Comparison of ENCODE assay signal across 21 cellular contexts in the genomic region with DNA sequence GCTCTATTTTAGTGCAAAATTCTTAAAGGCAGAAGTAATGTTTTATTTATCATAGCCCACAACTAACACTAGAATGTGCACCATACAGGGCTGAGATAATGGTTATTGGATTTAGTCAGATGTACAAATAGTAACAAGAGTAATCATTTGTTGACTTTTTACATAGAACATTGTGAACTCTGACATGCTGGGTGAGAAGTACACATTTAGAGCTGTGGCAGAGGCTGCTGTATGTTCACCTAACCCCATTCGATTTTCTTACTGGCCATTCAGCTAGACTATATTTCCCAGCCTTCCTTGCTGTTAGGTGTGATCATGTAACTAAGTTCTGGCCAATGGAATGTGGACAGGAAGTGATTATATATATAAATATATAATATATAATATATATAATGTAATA.
DNase-seq lines count a peak whose midpoint lies in the region; ATAC-seq, FAIRE-seq and TF ChIP-seq lines count a peak whose summit lies in the region.
"Had no signal": no experiment of that assay in that cellular context is flagged by ENCODE, and none has a peak within 500 bp of the region (broad histone marks: within the 10 kb centered on the region; RNA-seq: fewer than 3 reads in every experiment).

No MANE protein-coding gene starts in this region.

- FAIRE-seq in HepG2 (lab: Jason Lieb, UNC) (no peak), GM12891 (lab: Jason Lieb, UNC) (peak; percentile 28)
- FAIRE-seq: GM12878, GM19239, H1 had no signal

- DNase-seq in HepG2 (ENCODE audit: low spot score) (no peak), right lobe of liver (no peak), GM12891 (ENCODE audit: insufficient read length, low spot score) (no peak), NCI-H69 (lab: John Stamatoyannopoulos, UW) (peak; percentile 7), ascending aorta (ENCODE audit: low spot score in 2 of 2) (no peak), NOMO-1 treated with dmso at 0.1 percent for 144 hours (lab: John Stamatoyannopoulos, UW; ENCODE audit: unreplicated experiment) (no peak)
- DNase-seq in activated T-cell treated with anti-CD3 and anti-CD28 coated beads, Interleukin-2, amount 50 U/mL, for 1 hour = no peak
- DNase-seq: 8988T; C1 segment of cervical spinal cord; Calu3; CD4-positive, alpha-beta memory T cell; COR-L47; DMS79; EL; GDM1; GM23248; H7; HCEC 1CT had no signal

- intact Hi-C loops in HepG2 (cut with micrococcal nuclease; ENCODE audit: unreplicated experiment) (no loop called here), right lobe of liver (cut with DNase I) (no loop called here), ascending aorta (cut with DNase I) (no loop called here)

- H3K9ac ChIP-seq in HepG2 (ENCODE audit: insufficient read depth, low read depth, low read length) = no peak overlapping the region
- H3K9ac ChIP-seq: GM23248 had no signal

- TF ChIP-seq EP300 in HepG2 (IDR thresholded peaks at IDR 0.05; ENCODE audit: low read depth in 2 of 2, low read length in 2 of 2) = no peak
- TF ChIP-seq EP300 in HepG2 (CRISPR knock-in tag; IDR thresholded peaks at IDR 0.05; ENCODE audit: borderline replicate concordance) = no peak

- H3K36me3 ChIP-seq in HepG2 (replicated peaks in 1 of 2; ENCODE audit: control insufficient read depth in 1 of 2, insufficient read depth in 2 of 2, low read length in 2 of 2) = no peaks in the 10 kb centered on the region
- H3K36me3 ChIP-seq in right lobe of liver = no peaks in the 10 kb centered on the region
- no peaks in the 10 kb centered on the region for H3K36me3 ChIP-seq in ascending aorta

- ATAC-seq in HepG2 (peak; percentile 84), right lobe of liver (no peak)
- ATAC-seq: GM12878 had no signal

- 0 out of 5 replicates have a peak, but pooled peaks cover 0 to 4% of the 10 kb centered on the region in 2 experiments for H3K27me3 ChIP-seq in HepG2 (ENCODE audit: control insufficient read depth in 1 of 2, insufficient read depth in 2 of 2, low read length in 2 of 2)
- H3K27me3 ChIP-seq in right lobe of liver = no peaks in the 10 kb centered on the region
- no peaks in the 10 kb centered on the region for H3K27me3 ChIP-seq in ascending aorta

- H3K27ac ChIP-seq in HepG2 (ENCODE audit: extremely low read length, insufficient read depth, low read length) = no peak overlapping the region
- no peak overlapping the region for H3K27ac ChIP-seq in right lobe of liver
- no peak overlapping the region for H3K27ac ChIP-seq in ascending aorta
- H3K27ac ChIP-seq: GM23248 had no signal

- no peak for TF ChIP-seq RAD21 in HepG2 (CRISPR knock-in tag; IDR thresholded peaks at IDR 0.05)

- H2AFZ ChIP-seq in HepG2 (ENCODE audit: low read length) = no peak overlapping the region
- H2AFZ ChIP-seq: GM23248 had no signal

- POLR2A ChIA-PET in HepG2 (lab: Yijun Ruan, JAX) = no interaction called here

- H3K4me1 ChIP-seq in HepG2 (ENCODE audit: insufficient read depth, low read length) (no peaks in the 10 kb centered on the region), right lobe of liver (no peaks in the 10 kb centered on the region), ascending aorta (no peaks in the 10 kb centered on the region)

- TF ChIP-seq POLR2A in HepG2 (IDR thresholded peaks at IDR 0.05; ENCODE audit: insufficient read depth in 1 of 2, low read depth in 2 of 2, low read length in 2 of 2) (no peak), right lobe of liver (IDR thresholded peaks at IDR 0.05) (no peak), GM12891 (IDR thresholded peaks at IDR 0.05; ENCODE audit: low read depth, low read length) (no peak)

- H3K9me3 ChIP-seq in HepG2 (ENCODE audit: low read length) (no peaks in the 10 kb centered on the region), right lobe of liver (no peaks in the 10 kb centered on the region), ascending aorta (no peaks in the 10 kb centered on the region)

- 0% methylated on average over 1 of the region's 1 CpG for WGBS in HepG2 (ENCODE audit: low lambda C conversion rate)
- 40% methylated on average over 1 of the region's 1 CpG for WGBS in right lobe of liver (ENCODE audit: insufficient coverage, low coverage, low lambda C conversion rate, missing lambda C conversion rate)

- H4K20me1 ChIP-seq in HepG2 (ENCODE audit: insufficient read depth, low read length) = no peaks in the 10 kb centered on the region

- CTCF ChIA-PET in HepG2 (lab: Yijun Ruan, JAX; ENCODE audit: low intra/inter-chr PET ratio, low total read pairs) = no interaction called here

- TF ChIP-seq CTCF in HepG2 (CRISPR knock-in tag; IDR thresholded peaks at IDR 0.05) (no peak), right lobe of liver (IDR thresholded peaks at IDR 0.05) (no peak), ascending aorta (IDR thresholded peaks at IDR 0.05) (no peak)

- H3K4me2 ChIP-seq in HepG2 (ENCODE audit: low read depth, low read length) = no peak overlapping the region

- BruUV-seq in HepG2 (replicated peaks; lab: Mats Ljungman, UMichigan) = no TSS peak

- no peaks in the 10 kb centered on the region for H3K79me2 ChIP-seq in HepG2 (ENCODE audit: insufficient read depth, low read length)

- in situ Hi-C loops in HepG2 (cut with HindIII; ENCODE audit: extremely low pct_ligation_motif_present, low pct_unique_long_range_greater_than_20kb) = no loop called here

- H3K4me3 ChIP-seq in HepG2 (replicated peaks in 1 of 3; ENCODE audit: insufficient read depth in 1 of 3, low read depth in 2 of 3, low read length in 3 of 3) (no peak overlapping the region), right lobe of liver (no peak overlapping the region), ascending aorta (no peak overlapping the region)
- H3K4me3 ChIP-seq: GM12878, GM23248 had no signal

TF ChIP-seq in HepG2, 621 proteins besides CTCF, POLR2A, EP300 and RAD21 (continues in another document):
- TF ChIP-seq, protein P1, sequence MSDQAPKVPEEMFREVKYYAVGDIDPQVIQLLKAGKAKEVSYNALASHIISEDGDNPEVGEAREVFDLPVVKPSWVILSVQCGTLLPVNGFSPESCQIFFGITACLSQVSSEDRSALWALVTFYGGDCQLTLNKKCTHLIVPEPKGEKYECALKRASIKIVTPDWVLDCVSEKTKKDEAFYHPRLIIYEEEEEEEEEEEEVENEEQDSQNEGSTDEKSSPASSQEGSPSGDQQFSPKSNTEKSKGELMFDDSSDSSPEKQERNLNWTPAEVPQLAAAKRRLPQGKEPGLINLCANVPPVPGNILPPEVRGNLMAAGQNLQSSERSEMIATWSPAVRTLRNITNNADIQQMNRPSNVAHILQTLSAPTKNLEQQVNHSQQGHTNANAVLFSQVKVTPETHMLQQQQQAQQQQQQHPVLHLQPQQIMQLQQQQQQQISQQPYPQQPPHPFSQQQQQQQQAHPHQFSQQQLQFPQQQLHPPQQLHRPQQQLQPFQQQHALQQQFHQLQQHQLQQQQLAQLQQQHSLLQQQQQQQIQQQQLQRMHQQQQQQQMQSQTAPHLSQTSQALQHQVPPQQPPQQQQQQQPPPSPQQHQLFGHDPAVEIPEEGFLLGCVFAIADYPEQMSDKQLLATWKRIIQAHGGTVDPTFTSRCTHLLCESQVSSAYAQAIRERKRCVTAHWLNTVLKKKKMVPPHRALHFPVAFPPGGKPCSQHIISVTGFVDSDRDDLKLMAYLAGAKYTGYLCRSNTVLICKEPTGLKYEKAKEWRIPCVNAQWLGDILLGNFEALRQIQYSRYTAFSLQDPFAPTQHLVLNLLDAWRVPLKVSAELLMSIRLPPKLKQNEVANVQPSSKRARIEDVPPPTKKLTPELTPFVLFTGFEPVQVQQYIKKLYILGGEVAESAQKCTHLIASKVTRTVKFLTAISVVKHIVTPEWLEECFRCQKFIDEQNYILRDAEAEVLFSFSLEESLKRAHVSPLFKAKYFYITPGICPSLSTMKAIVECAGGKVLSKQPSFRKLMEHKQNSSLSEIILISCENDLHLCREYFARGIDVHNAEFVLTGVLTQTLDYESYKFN (CRISPR knock-in tag; conservative IDR thresholded peaks at IDR 0.05) = no peak
- TF ChIP-seq ADNP (CRISPR knock-in tag; IDR thresholded peaks at IDR 0.05) (no peak), HHEX (CRISPR knock-in tag; IDR thresholded peaks at IDR 0.05) (peak; percentile 72), MLLT10 (CRISPR knock-in tag; IDR thresholded peaks at IDR 0.05) (no peak), THAP11 (CRISPR knock-in tag; IDR thresholded peaks at IDR 0.05) (no peak), TBX3 (IDR thresholded peaks at IDR 0.05; ENCODE audit: borderline replicate concordance) (peak; percentile 42; the same call in 1 of the 2 replicates), REL (CRISPR knock-in tag; conservative IDR thresholded peaks at IDR 0.05) (no peak)

TF ChIP-seq in GM12891, 5 proteins besides CTCF, POLR2A, EP300 and RAD21:
- TF ChIP-seq POLR2AphosphoS5 (IDR thresholded peaks at IDR 0.05; ENCODE audit: low read depth, low read length) = no peak
